37 cellular contexts compared by ENCODE assay signal in the genomic region with DNA sequence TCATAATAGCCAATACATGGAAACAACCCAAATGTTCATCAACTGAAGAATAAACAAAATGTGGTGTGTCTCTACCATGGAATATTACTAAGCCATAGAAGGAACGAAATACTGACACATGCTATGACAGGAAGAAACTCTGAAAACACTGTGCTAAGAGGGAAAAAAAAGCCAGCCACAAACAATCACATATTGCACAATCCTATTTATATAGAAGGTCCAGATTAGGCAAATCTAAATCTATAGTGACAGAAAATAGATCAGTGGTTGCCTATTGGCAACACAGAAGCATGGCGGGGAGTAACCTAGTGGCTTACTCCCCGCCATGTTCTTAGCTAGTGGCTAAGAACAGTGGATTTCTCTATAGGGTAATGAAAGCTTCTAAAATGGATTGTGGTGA. TPM values are rescaled to one million over a fixed set of nuclear protein-coding genes. Genes with fewer than 3 reads are reported as not detected.
A peak's percentile ranks its signal among the peaks of the same experiment; 100 is the strongest.
DNase-seq lines count a peak whose midpoint lies in the region; ATAC-seq, FAIRE-seq and TF ChIP-seq lines count a peak whose summit lies in the region.
"Had no signal": no experiment of that assay in that cellular context is flagged by ENCODE, and none has a peak within 500 bp of the region (broad histone marks: within the 10 kb centered on the region; RNA-seq: fewer than 3 reads in every experiment).

No MANE protein-coding gene starts in this region.

- H3K14ac ChIP-seq in IMR-90 (replicated peaks; ENCODE audit: low read depth, low read length), result no peak overlapping the region

- H2AK5ac ChIP-seq in IMR-90 (ENCODE audit: low read depth, low read length), result no peak overlapping the region

- TF ChIP-seq CTCF in HepG2 (CRISPR knock-in tag; IDR thresholded peaks at IDR 0.05), result no peak
- no peak for TF ChIP-seq CTCF in right lobe of liver (IDR thresholded peaks at IDR 0.05)
- TF ChIP-seq CTCF in IMR-90 (conservative IDR thresholded peaks at IDR 0.05; ENCODE audit: low read depth, low read length), result no peak
- no peak for TF ChIP-seq CTCF in K562 (IDR thresholded peaks at IDR 0.05 in 2 of 3, conservative IDR thresholded peaks at IDR 0.05 in 1 of 3; ENCODE audit: insufficient read depth in 2 of 3, low read depth in 1 of 3, low read length in 3 of 3)

- no peak overlapping the region for H3K27ac Mint-ChIP-seq in stimulated activated effector memory CD8-positive, alpha-beta T cell treated with anti-CD3 and anti-CD28 coated beads, Interleukin-12 subunit alpha, Interleukin-12 subunit beta, amount 100 ng/mL, for 72 hours
- H3K27ac Mint-ChIP-seq: B cell; CD14-positive monocyte; CD4-positive, alpha-beta memory T cell; CD4-positive, alpha-beta T cell; CD4-positive, CD25-positive, alpha-beta regulatory T cell; CD8-positive, alpha-beta memory T cell; CD8-positive, alpha-beta T cell had no signal

- no peak overlapping the region for H3K18ac ChIP-seq in IMR-90 (ENCODE audit: low read depth, low read length)

- no peaks in the 10 kb centered on the region for H3K9me3 Mint-ChIP-seq in stimulated activated effector memory CD8-positive, alpha-beta T cell treated with anti-CD3 and anti-CD28 coated beads, Interleukin-12 subunit alpha, Interleukin-12 subunit beta, amount 100 ng/mL, for 72 hours
- H3K9me3 Mint-ChIP-seq: CD14-positive monocyte; CD4-positive, alpha-beta T cell; CD4-positive, CD25-positive, alpha-beta regulatory T cell; CD8-positive, alpha-beta memory T cell; CD8-positive, alpha-beta T cell had no signal

- dilution Hi-C loops in IMR-90 (cut with HindIII; ENCODE audit: low sequenced_read_pairs, unreplicated experiment), result no loop called here

- H3K9ac ChIP-seq in HepG2 (ENCODE audit: insufficient read depth, low read depth, low read length) (no peak overlapping the region), IMR-90 (ENCODE audit: low read depth, low read length) (no peak overlapping the region), K562 (ENCODE audit: insufficient read depth in 1 of 2, low read depth in 2 of 2, low read length in 2 of 2) (no peak overlapping the region)
- H3K9ac ChIP-seq: BLaER1; BLaER1 treated with 17β-estradiol and CSF1 and Interleukin-3, amounts not matched to agents 10 nM and 100 nM had no signal

- POLR2A ChIA-PET in HepG2 (lab: Yijun Ruan, JAX), result no interaction called here
- POLR2A ChIA-PET in IMR-90 (lab: Charles Lee; ENCODE audit: unreplicated experiment), result no interaction called here
- POLR2A ChIA-PET in K562 (lab: Yijun Ruan, JAX), result interaction anchor here (0.7 to 1.1 kb wide), 3 partner anchors 12 to 45 kb away, joined by 3 read pairs; no protein-coding TSS in a partner anchor

- no peak overlapping the region for H2BK5ac ChIP-seq in IMR-90 (ENCODE audit: low read depth, low read length, poor library complexity, severe bottlenecking)

- H3K79me2 ChIP-seq in HepG2 (ENCODE audit: insufficient read depth, low read length) (peaks cover 3% of the 10 kb centered on the region), K562 (ENCODE audit: control insufficient read depth, insufficient read depth, low read length) (no peaks in the 10 kb centered on the region)

- TF ChIP-seq POLR2A in HepG2 (IDR thresholded peaks at IDR 0.05; ENCODE audit: insufficient read depth in 1 of 2, low read depth in 2 of 2, low read length in 2 of 2), result no peak
- no peak for TF ChIP-seq POLR2A in right lobe of liver (IDR thresholded peaks at IDR 0.05)
- TF ChIP-seq POLR2A in IMR-90 (IDR thresholded peaks at IDR 0.05; ENCODE audit: low read depth, low read length), result no peak
- TF ChIP-seq POLR2A in K562 (conservative IDR thresholded peaks at IDR 0.05), result no peak

- H3K4me2 ChIP-seq in HepG2 (ENCODE audit: low read depth, low read length), result no peak overlapping the region
- no peak overlapping the region for H3K4me2 ChIP-seq in IMR-90 (ENCODE audit: low read depth, low read length)
- H3K4me2 ChIP-seq in K562 (ENCODE audit: insufficient read depth, low read length), result no peak overlapping the region
- H3K4me2 ChIP-seq: A549, BLaER1 had no signal

- TF ChIP-seq RAD21 in HepG2 (CRISPR knock-in tag; IDR thresholded peaks at IDR 0.05) (no peak), IMR-90 (IDR thresholded peaks at IDR 0.05; ENCODE audit: low read length) (no peak), K562 (CRISPR knock-in tag; conservative IDR thresholded peaks at IDR 0.05 in 1 of 2, IDR thresholded peaks at IDR 0.05 in 1 of 2) (no peak)

- no peak overlapping the region for H2BK120ac ChIP-seq in IMR-90 (ENCODE audit: low read depth, low read length)

- no peak overlapping the region for H3K4me3 ChIP-seq in HepG2 (replicated peaks in 1 of 3; ENCODE audit: insufficient read depth in 1 of 3, low read depth in 2 of 3, low read length in 3 of 3)
- H3K4me3 ChIP-seq in right lobe of liver, result no peak overlapping the region
- no peak overlapping the region for H3K4me3 ChIP-seq in IMR-90 (ENCODE audit: insufficient read depth, low read depth, low read length)
- no peak overlapping the region for H3K4me3 ChIP-seq in K562
- H3K4me3 ChIP-seq: A549; BLaER1; BLaER1 treated with 17β-estradiol and CSF1 and Interleukin-3, amounts not matched to agents 10 nM and 100 nM had no signal

- no peak for DNase-seq in HepG2 (ENCODE audit: low spot score)
- no peak for DNase-seq in right lobe of liver
- DNase-seq in IMR-90, result no peak
- peak; percentile 12 for DNase-seq in MV-4-11 (lab: John Stamatoyannopoulos, UW)
- DNase-seq in K562 (ENCODE audit: extremely low read depth in 1 of 4, low spot score in 3 of 4), result no peak
- no peak for DNase-seq in NCI-H774 (lab: John Stamatoyannopoulos, UW)
- no peak for DNase-seq in medulla oblongata (ENCODE audit: extremely low spot score)
- no peak for DNase-seq in stimulated activated effector memory CD8-positive, alpha-beta T cell treated with anti-CD3 and anti-CD28 coated beads, Interleukin-12 subunit alpha, Interleukin-12 subunit beta, amount 100 ng/mL, for 72 hours (ENCODE audit: low spot score in 2 of 2)
- DNase-seq: 8988T; ACHN; AML-193; BE2C; C1 segment of cervical spinal cord; Caco-2; Calu3; CD4-positive, alpha-beta memory T cell; CD4-positive, alpha-beta T cell; CD4-positive, CD25-positive, alpha-beta regulatory T cell; CD8-positive, alpha-beta memory T cell; CD8-positive, alpha-beta T cell; COR-L47; DMS 273 treated with DMSO at 0.1 percent for 48 hours; DMS153; DMS53; DMS79; DMS79 treated with DMSO at 0.1 percent for 48 hours; DND-41; EL had no signal

- H2AFZ ChIP-seq in HepG2 (ENCODE audit: low read length), result no peak overlapping the region
- H2AFZ ChIP-seq in IMR-90 (replicated peaks; ENCODE audit: low read length, poor library complexity), result no peak overlapping the region
- no peak overlapping the region for H2AFZ ChIP-seq in K562 (ENCODE audit: low read depth, low read length)

- no peak overlapping the region for H3K23ac ChIP-seq in IMR-90 (ENCODE audit: low read depth, low read length)

- no peak overlapping the region for H2AK9ac ChIP-seq in IMR-90 (replicated peaks; ENCODE audit: low read depth, low read length, poor library complexity)

- H3K9me3 ChIP-seq in HepG2 (ENCODE audit: low read length) (no peaks in the 10 kb centered on the region), right lobe of liver (no peaks in the 10 kb centered on the region), IMR-90 (ENCODE audit: control insufficient read depth, insufficient read depth, low read length) (no peaks in the 10 kb centered on the region), K562 (replicated peaks; ENCODE audit: control insufficient read depth, insufficient read depth, low read depth, low read length) (no peaks in the 10 kb centered on the region)
- H3K9me3 ChIP-seq: A549; BE2C; BLaER1; BLaER1 treated with 17β-estradiol and CSF1 and Interleukin-3, amounts not matched to agents 10 nM and 100 nM; Caco-2 had no signal

- in situ Hi-C loops in HepG2 (cut with HindIII; ENCODE audit: extremely low pct_ligation_motif_present, low pct_unique_long_range_greater_than_20kb), result no loop called here
- in situ Hi-C loops in IMR-90 (cut with MboI; ENCODE audit: low sequenced_read_pairs), result no loop called here
- in situ Hi-C loops in K562 (cut with MboI), result no loop called here

- no peak overlapping the region for H4K8ac ChIP-seq in IMR-90 (ENCODE audit: low read depth in 2 of 2, low read length in 2 of 2)

- no peaks in the 10 kb centered on the region for H3K36me3 Mint-ChIP-seq in stimulated activated effector memory CD8-positive, alpha-beta T cell treated with anti-CD3 and anti-CD28 coated beads, Interleukin-12 subunit alpha, Interleukin-12 subunit beta, amount 100 ng/mL, for 72 hours
- H3K36me3 Mint-ChIP-seq: CD14-positive monocyte; CD4-positive, alpha-beta memory T cell; CD4-positive, CD25-positive, alpha-beta regulatory T cell; CD8-positive, alpha-beta T cell had no signal

- H3K9me1 ChIP-seq in IMR-90 (ENCODE audit: insufficient read depth, low read length), result no peaks in the 10 kb centered on the region
- H3K9me1 ChIP-seq in K562 (ENCODE audit: control insufficient read depth, insufficient read depth, low read length), result no peaks in the 10 kb centered on the region

- no peaks in the 10 kb centered on the region for H3K27me3 ChIP-seq in HepG2 (ENCODE audit: control insufficient read depth in 1 of 2, insufficient read depth in 2 of 2, low read length in 2 of 2)
- no peaks in the 10 kb centered on the region for H3K27me3 ChIP-seq in right lobe of liver
- no peaks in the 10 kb centered on the region; the same call in 1 of the 2 replicates for H3K27me3 ChIP-seq in IMR-90 (ENCODE audit: control insufficient read depth, insufficient read depth, low read length)
- H3K27me3 ChIP-seq in K562 (ENCODE audit: control insufficient read depth in 2 of 2, insufficient read depth in 2 of 2, low read length in 2 of 2), result peaks cover 16 to 27% of the 10 kb centered on the region in 2 experiments
- H3K27me3 ChIP-seq: BLaER1; BLaER1 treated with 17β-estradiol and CSF1 and Interleukin-3, amounts not matched to agents 10 nM and 100 nM had no signal

- BruUV-seq in HepG2 (replicated peaks; lab: Mats Ljungman, UMichigan) (no TSS peak), IMR-90 (replicated peaks; lab: Mats Ljungman, UMichigan) (no TSS peak), K562 (replicated peaks; lab: Mats Ljungman, UMichigan) (no TSS peak)

- H4K5ac ChIP-seq in IMR-90 (ENCODE audit: low read depth, low read length), result no peak overlapping the region

- ATAC-seq in HepG2 (no peak), right lobe of liver (no peak), IMR-90 (ENCODE audit: low read depth) (no peak), K562 (no peak)
- ATAC-seq in stimulated activated effector memory CD8-positive, alpha-beta T cell treated with anti-CD3 and anti-CD28 coated beads, Interleukin-12 subunit alpha, Interleukin-12 subunit beta, amount 100 ng/mL, for 72 hours, result no peak
- ATAC-seq: A549; CD8-positive, alpha-beta T cell had no signal

- no peak overlapping the region for H3K56ac ChIP-seq in IMR-90 (ENCODE audit: extremely low read depth, insufficient read depth, low read length)

- H2BK20ac ChIP-seq in IMR-90 (ENCODE audit: low read depth, low read length), result no peak overlapping the region

- peaks cover 7% of the 10 kb centered on the region for H4K20me1 ChIP-seq in HepG2 (ENCODE audit: insufficient read depth, low read length)
- no peaks in the 10 kb centered on the region for H4K20me1 ChIP-seq in IMR-90 (ENCODE audit: insufficient read depth, low read length)
- H4K20me1 ChIP-seq in K562 (replicated peaks; ENCODE audit: control insufficient read depth, insufficient read depth, low read length), result no peaks in the 10 kb centered on the region
- H4K20me1 ChIP-seq: BLaER1; BLaER1 treated with 17β-estradiol and CSF1 and Interleukin-3, amounts not matched to agents 10 nM and 100 nM had no signal

- 78% methylated on average over 3 of the region's 3 CpGs for WGBS in HepG2 (ENCODE audit: low lambda C conversion rate)
- 88% methylated on average over 3 of the region's 3 CpGs for WGBS in right lobe of liver (ENCODE audit: insufficient coverage, low coverage, low lambda C conversion rate, missing lambda C conversion rate)
- no CpG with 5 or more reads among the region's 3 CpGs for WGBS in IMR-90 (ENCODE audit: extremely low coverage in 2 of 2, insufficient read length in 1 of 2), 2 experiments
- WGBS in K562 (ENCODE audit: insufficient coverage, low coverage, missing lambda C conversion rate), result 12% methylated on average over 3 of the region's 3 CpGs

- no peak for FAIRE-seq in HepG2 (lab: Jason Lieb, UNC)
- FAIRE-seq in K562 (lab: Jason Lieb, UNC), result no peak
- FAIRE-seq: A204.1, A549, D721Med had no signal

- H3K4me3 Mint-ChIP-seq in stimulated activated effector memory CD8-positive, alpha-beta T cell treated with anti-CD3 and anti-CD28 coated beads, Interleukin-12 subunit alpha, Interleukin-12 subunit beta, amount 100 ng/mL, for 72 hours, result no peak overlapping the region
- H3K4me3 Mint-ChIP-seq: B cell; CD14-positive monocyte; CD4-positive, alpha-beta memory T cell; CD4-positive, alpha-beta T cell; CD4-positive, CD25-positive, alpha-beta regulatory T cell; CD8-positive, alpha-beta memory T cell; CD8-positive, alpha-beta T cell had no signal

- TF ChIP-seq EP300 in HepG2 (IDR thresholded peaks at IDR 0.05; ENCODE audit: low read depth in 2 of 2, low read length in 2 of 2), result no peak
- no peak for TF ChIP-seq EP300 in HepG2 (CRISPR knock-in tag; IDR thresholded peaks at IDR 0.05; ENCODE audit: borderline replicate concordance)
- TF ChIP-seq EP300 in K562 (IDR thresholded peaks at IDR 0.05; ENCODE audit: low read length), result no peak

- peaks cover 26 to 92% of the 10 kb centered on the region in 2 experiments; a peak in 4 of 5 replicates for H3K36me3 ChIP-seq in HepG2 (replicated peaks in 1 of 2; ENCODE audit: control insufficient read depth in 1 of 2, insufficient read depth in 2 of 2, low read length in 2 of 2)
- H3K36me3 ChIP-seq in right lobe of liver, result peaks cover 0 to 15% (median 8%) of the 10 kb centered on the region in 4 donors
- no peaks in the 10 kb centered on the region for H3K36me3 ChIP-seq in IMR-90 (ENCODE audit: control insufficient read depth, insufficient read depth, low read length)
- no peaks in the 10 kb centered on the region for H3K36me3 ChIP-seq in K562 (ENCODE audit: control insufficient read depth, insufficient read depth, low read length)
- H3K36me3 ChIP-seq: BE2C had no signal

- H3K27ac ChIP-seq in HepG2 (ENCODE audit: extremely low read length, insufficient read depth, low read length) (no peak overlapping the region), right lobe of liver (no peak overlapping the region), IMR-90 (ENCODE audit: insufficient read depth, low read length) (no peak overlapping the region), K562 (ENCODE audit: extremely low read depth, low read depth, low read length) (no peak overlapping the region)
- H3K27ac ChIP-seq: 22Rv1; A549; BLaER1; BLaER1 treated with 17β-estradiol and CSF1 and Interleukin-3, amounts not matched to agents 10 nM and 100 nM; C4-2B had no signal

- no peaks in the 10 kb centered on the region for H3K4me1 ChIP-seq in HepG2 (ENCODE audit: insufficient read depth, low read length)
- no peaks in the 10 kb centered on the region for H3K4me1 ChIP-seq in right lobe of liver
- no peaks in the 10 kb centered on the region for H3K4me1 ChIP-seq in IMR-90 (ENCODE audit: control insufficient read depth, insufficient read depth, low read length)
- H3K4me1 ChIP-seq in K562 (replicated peaks in 1 of 2; ENCODE audit: control insufficient read depth in 2 of 2, insufficient read depth in 2 of 2, low read length in 2 of 2), result no peaks in the 10 kb centered on the region
- H3K4me1 ChIP-seq: A549, BE2C, BLaER1, Caco-2 had no signal

- no peak overlapping the region for H3K4ac ChIP-seq in IMR-90 (ENCODE audit: low read depth, low read length)

- no peaks in the 10 kb centered on the region for H3K4me1 Mint-ChIP-seq in stimulated activated effector memory CD8-positive, alpha-beta T cell treated with anti-CD3 and anti-CD28 coated beads, Interleukin-12 subunit alpha, Interleukin-12 subunit beta, amount 100 ng/mL, for 72 hours
- H3K4me1 Mint-ChIP-seq: B cell; CD14-positive monocyte; CD4-positive, alpha-beta memory T cell; CD4-positive, CD25-positive, alpha-beta regulatory T cell; CD8-positive, alpha-beta memory T cell had no signal

- CTCF ChIA-PET in HepG2 (lab: Yijun Ruan, JAX; ENCODE audit: low intra/inter-chr PET ratio, low total read pairs), result no interaction called here
- CTCF ChIA-PET in IMR-90 (lab: Yijun Ruan, JAX), result no interaction called here
- CTCF ChIA-PET in K562 (lab: Yijun Ruan, JAX; ENCODE audit: low intra/inter-chr PET ratio), result no interaction called here

- H3K79me1 ChIP-seq in IMR-90 (ENCODE audit: low read depth in 1 of 2, low read length in 2 of 2), result no peaks in the 10 kb centered on the region

- H4K91ac ChIP-seq in IMR-90 (ENCODE audit: insufficient read depth, low read depth, low read length), result no peak overlapping the region

- H2BK15ac ChIP-seq in IMR-90 (ENCODE audit: low read depth, low read length), result no peak overlapping the region

- intact Hi-C loops in HepG2 (cut with micrococcal nuclease; ENCODE audit: unreplicated experiment) (no loop called here), right lobe of liver (cut with DNase I) (no loop called here), IMR-90 (cut with micrococcal nuclease) (no loop called here), K562 (cut with micrococcal nuclease) (no loop called here)

RNA-seq across cellular contexts. Expression of a gene that starts 48.0 kb away (rescaled TPM):
- 90.3 and 107 TPM in 2 replicates for total RNA-seq in HepG2 (2016; rRNA removed; fragmentation: Illumina TruSeq; extraction: Trizol)
- 35.9 and 38.8 TPM in 2 replicates for total RNA-seq in HepG2 (2016; cell fraction: cytosol; rRNA removed; fragmentation: Illumina TruSeq; extraction: Trizol; ENCODE audit: low read depth)
- 93.0 and 94.6 TPM in 2 replicates for total RNA-seq in HepG2 (2016; cell fraction: insoluble cytoplasmic fraction; rRNA removed; fragmentation: Illumina TruSeq; extraction: Trizol)
- total RNA-seq in HepG2 (2016; cell fraction: membrane; rRNA removed; fragmentation: Illumina TruSeq; extraction: Trizol), result 44.2 and 48.6 TPM in 2 replicates
- total RNA-seq in HepG2 (2016; cell fraction: nucleus; rRNA removed; fragmentation: Illumina TruSeq; extraction: Trizol), result 45.4 and 53.0 TPM in 2 replicates
- 81.4 and 90.1 TPM in 2 replicates for polyA plus RNA-seq in HepG2 (2011; rRNA removed)
- polyA plus RNA-seq in HepG2 (2011; cell fraction: cytosol; rRNA removed), result 48.1 and 61.9 TPM in 2 replicates
- polyA plus RNA-seq in HepG2 (2011; cell fraction: nucleus; rRNA removed), result 51.2 and 52.4 TPM in 2 replicates
- polyA plus RNA-seq in HepG2 (2012), result 126 and 145 TPM in 2 replicates
- polyA plus RNA-seq in HepG2 (2016; cell fraction: cytosol; fragmentation: Illumina TruSeq; extraction: Trizol; ENCODE audit: low read depth), result 80.9 and 96.5 TPM in 2 replicates
- 203 and 256 TPM in 2 replicates for polyA plus RNA-seq in HepG2 (2016; cell fraction: insoluble cytoplasmic fraction; fragmentation: Illumina TruSeq; extraction: Trizol; ENCODE audit: low read depth)
- polyA plus RNA-seq in HepG2 (2016; cell fraction: membrane; fragmentation: Illumina TruSeq; extraction: Trizol; ENCODE audit: low read depth), result 77.6 and 81.5 TPM in 2 replicates
- 113 and 123 TPM in 2 replicates for polyA plus RNA-seq in HepG2 (2016; cell fraction: nucleus; fragmentation: Illumina TruSeq; extraction: Trizol; ENCODE audit: insufficient read depth, low read depth)
- 189 and 195 TPM in 2 replicates for polyA minus RNA-seq in HepG2 (2011; rRNA and poly(A)+ RNA removed; ENCODE audit: low replicate concordance)
- 86.4 and 103 TPM in 2 replicates for polyA minus RNA-seq in HepG2 (2011; cell fraction: cytosol; rRNA and poly(A)+ RNA removed)
- polyA minus RNA-seq in HepG2 (2011; cell fraction: nucleus; rRNA and poly(A)+ RNA removed), result 29.9 and 37.8 TPM in 2 replicates
- total RNA-seq in right lobe of liver, result 100 to 1,000 TPM; 130 to 178 (median 164) TPM
- 55.4 and 56.1 TPM in 2 replicates for total RNA-seq in IMR-90 (2012; rRNA removed)
- 206 and 232 TPM in 2 replicates for polyA plus RNA-seq in IMR-90 (2012; rRNA removed)
- polyA plus RNA-seq in IMR-90 (2012; cell fraction: cytosol; rRNA removed), result 161 and 191 TPM in 2 replicates
- polyA plus RNA-seq in IMR-90 (2012; cell fraction: nucleus; rRNA removed; ENCODE audit: low replicate concordance), result 83.5 and 115 TPM in 2 replicates
- 150 and 286 TPM in 2 replicates for total RNA-seq in K562 (2011; cell fraction: chromatin; rRNA removed; ENCODE audit: low replicate concordance)
- 194 and 214 TPM in 2 replicates for total RNA-seq in K562 (2011; cell fraction: nucleolus; rRNA removed)
- 176 and 210 TPM in 2 replicates for total RNA-seq in K562 (2011; cell fraction: nucleoplasm; rRNA removed)
- 300 and 442 TPM in 2 replicates for total RNA-seq in K562 (2014; rRNA removed)
- 153 and 164 TPM in 2 replicates for total RNA-seq in K562 (2014; rRNA removed; fragmentation: Illumina TruSeq; extraction: Trizol)
- 216 and 230 TPM in 2 replicates for total RNA-seq in K562 (2015; rRNA removed; fragmentation: Illumina TruSeq; extraction: Trizol)
- total RNA-seq in K562 (2021), result 671 and 701 TPM in 2 replicates
- 106 and 358 TPM in 2 replicates for polyA plus RNA-seq in K562 (2011; rRNA removed)
- 156 and 243 TPM in 2 replicates for polyA plus RNA-seq in K562 (2011; cell fraction: cytosol; rRNA removed)
- 190 and 250 TPM in 2 replicates for polyA plus RNA-seq in K562 (2011; cell fraction: nucleus; rRNA removed)
- polyA plus RNA-seq in K562 (2012), result 435 and 724 TPM in 2 replicates
- 509 and 570 TPM in 2 replicates for polyA plus RNA-seq in K562 (2014; fragmentation: Illumina TruSeq; extraction: Trizol)
- polyA plus RNA-seq in K562 (2014; fragmentation: Nextera tagmentation; extraction: Ambion mirVana), result 100 to 1,000 TPM; 242 to 411 TPM
- polyA plus RNA-seq in K562 (2014; rRNA removed), result 211 and 216 TPM in 2 replicates
- 101 and 153 TPM in 2 replicates for polyA minus RNA-seq in K562 (2011; rRNA and poly(A)+ RNA removed)
- 389 and 497 TPM in 2 replicates for polyA minus RNA-seq in K562 (2011; cell fraction: cytosol; rRNA and poly(A)+ RNA removed)
- polyA minus RNA-seq in K562 (2011; cell fraction: nucleus; rRNA and poly(A)+ RNA removed), result 67.3 and 93.9 TPM in 2 replicates

RNA-seq across cellular contexts. Expression of a gene that starts 48.1 kb away (rescaled TPM):
- 23.9 and 28.0 TPM in 2 replicates for total RNA-seq in HepG2 (2016; rRNA removed; fragmentation: Illumina TruSeq; extraction: Trizol)
- 13.7 and 16.8 TPM in 2 replicates for total RNA-seq in HepG2 (2016; cell fraction: cytosol; rRNA removed; fragmentation: Illumina TruSeq; extraction: Trizol; ENCODE audit: low read depth)
- total RNA-seq in HepG2 (2016; cell fraction: insoluble cytoplasmic fraction; rRNA removed; fragmentation: Illumina TruSeq; extraction: Trizol), result 21.2 and 33.5 TPM in 2 replicates
- total RNA-seq in HepG2 (2016; cell fraction: membrane; rRNA removed; fragmentation: Illumina TruSeq; extraction: Trizol), result 15.6 and 15.7 TPM in 2 replicates
- total RNA-seq in HepG2 (2016; cell fraction: nucleus; rRNA removed; fragmentation: Illumina TruSeq; extraction: Trizol), result 13.0 and 16.7 TPM in 2 replicates
- polyA plus RNA-seq in HepG2 (2011; rRNA removed), result 36.0 and 38.3 TPM in 2 replicates
- 47.3 and 50.3 TPM in 2 replicates for polyA plus RNA-seq in HepG2 (2011; cell fraction: cytosol; rRNA removed)
- 19.1 and 23.0 TPM in 2 replicates for polyA plus RNA-seq in HepG2 (2011; cell fraction: nucleus; rRNA removed)
- polyA plus RNA-seq in HepG2 (2012), result 20.3 and 22.3 TPM in 2 replicates
- 17.6 and 20.9 TPM in 2 replicates for polyA plus RNA-seq in HepG2 (2016; cell fraction: cytosol; fragmentation: Illumina TruSeq; extraction: Trizol; ENCODE audit: low read depth)
- 42.1 and 47.6 TPM in 2 replicates for polyA plus RNA-seq in HepG2 (2016; cell fraction: insoluble cytoplasmic fraction; fragmentation: Illumina TruSeq; extraction: Trizol; ENCODE audit: low read depth)
- 19.0 and 20.3 TPM in 2 replicates for polyA plus RNA-seq in HepG2 (2016; cell fraction: membrane; fragmentation: Illumina TruSeq; extraction: Trizol; ENCODE audit: low read depth)
- 26.3 and 27.9 TPM in 2 replicates for polyA plus RNA-seq in HepG2 (2016; cell fraction: nucleus; fragmentation: Illumina TruSeq; extraction: Trizol; ENCODE audit: insufficient read depth, low read depth)
- polyA minus RNA-seq in HepG2 (2011; rRNA and poly(A)+ RNA removed; ENCODE audit: low replicate concordance), result 18.8 and 29.8 TPM in 2 replicates
- polyA minus RNA-seq in HepG2 (2011; cell fraction: cytosol; rRNA and poly(A)+ RNA removed), result 7.5 and 9.2 TPM in 2 replicates
- polyA minus RNA-seq in HepG2 (2011; cell fraction: nucleus; rRNA and poly(A)+ RNA removed), result 8.9 and 10.7 TPM in 2 replicates
- 10 to 100 TPM; 13.8 to 28.5 (median 21.2) TPM for total RNA-seq in right lobe of liver
- total RNA-seq in IMR-90 (2012; rRNA removed), result 70.0 and 73.8 TPM in 2 replicates
- 53.9 and 66.1 TPM in 2 replicates for polyA plus RNA-seq in IMR-90 (2012; rRNA removed)
- 40.2 and 55.4 TPM in 2 replicates for polyA plus RNA-seq in IMR-90 (2012; cell fraction: cytosol; rRNA removed)
- polyA plus RNA-seq in IMR-90 (2012; cell fraction: nucleus; rRNA removed; ENCODE audit: low replicate concordance), result 23.0 and 50.8 TPM in 2 replicates
- 44.2 and 67.1 TPM in 2 replicates for total RNA-seq in K562 (2011; cell fraction: chromatin; rRNA removed; ENCODE audit: low replicate concordance)
- total RNA-seq in K562 (2011; cell fraction: nucleolus; rRNA removed), result 24.7 and 30.0 TPM in 2 replicates
- total RNA-seq in K562 (2011; cell fraction: nucleoplasm; rRNA removed), result 32.7 and 33.7 TPM in 2 replicates
- total RNA-seq in K562 (2014; rRNA removed), result 43.2 and 60.0 TPM in 2 replicates
- total RNA-seq in K562 (2014; rRNA removed; fragmentation: Illumina TruSeq; extraction: Trizol), result 57.2 and 59.2 TPM in 2 replicates
- 44.8 and 54.9 TPM in 2 replicates for total RNA-seq in K562 (2015; rRNA removed; fragmentation: Illumina TruSeq; extraction: Trizol)
- total RNA-seq in K562 (2021), result 44.3 and 50.0 TPM in 2 replicates
- polyA plus RNA-seq in K562 (2011; rRNA removed), result 56.6 and 97.2 TPM in 2 replicates
- polyA plus RNA-seq in K562 (2011; cell fraction: cytosol; rRNA removed), result 86.0 and 101 TPM in 2 replicates
- 42.8 and 52.4 TPM in 2 replicates for polyA plus RNA-seq in K562 (2011; cell fraction: nucleus; rRNA removed)
- polyA plus RNA-seq in K562 (2012), result 57.5 and 77.9 TPM in 2 replicates
- polyA plus RNA-seq in K562 (2014; fragmentation: Illumina TruSeq; extraction: Trizol), result 72.2 and 82.7 TPM in 2 replicates
- 10 to 100 TPM; 36.5 to 49.7 TPM for polyA plus RNA-seq in K562 (2014; fragmentation: Nextera tagmentation; extraction: Ambion mirVana)
- polyA plus RNA-seq in K562 (2014; rRNA removed), result 49.9 and 67.4 TPM in 2 replicates
- 34.7 and 51.8 TPM in 2 replicates for polyA minus RNA-seq in K562 (2011; rRNA and poly(A)+ RNA removed)
- polyA minus RNA-seq in K562 (2011; cell fraction: cytosol; rRNA and poly(A)+ RNA removed), result 15.0 and 17.0 TPM in 2 replicates
- polyA minus RNA-seq in K562 (2011; cell fraction: nucleus; rRNA and poly(A)+ RNA removed), result 10.6 and 12.0 TPM in 2 replicates
